8 cellular contexts compared by ENCODE assay signal in the genomic region with DNA sequence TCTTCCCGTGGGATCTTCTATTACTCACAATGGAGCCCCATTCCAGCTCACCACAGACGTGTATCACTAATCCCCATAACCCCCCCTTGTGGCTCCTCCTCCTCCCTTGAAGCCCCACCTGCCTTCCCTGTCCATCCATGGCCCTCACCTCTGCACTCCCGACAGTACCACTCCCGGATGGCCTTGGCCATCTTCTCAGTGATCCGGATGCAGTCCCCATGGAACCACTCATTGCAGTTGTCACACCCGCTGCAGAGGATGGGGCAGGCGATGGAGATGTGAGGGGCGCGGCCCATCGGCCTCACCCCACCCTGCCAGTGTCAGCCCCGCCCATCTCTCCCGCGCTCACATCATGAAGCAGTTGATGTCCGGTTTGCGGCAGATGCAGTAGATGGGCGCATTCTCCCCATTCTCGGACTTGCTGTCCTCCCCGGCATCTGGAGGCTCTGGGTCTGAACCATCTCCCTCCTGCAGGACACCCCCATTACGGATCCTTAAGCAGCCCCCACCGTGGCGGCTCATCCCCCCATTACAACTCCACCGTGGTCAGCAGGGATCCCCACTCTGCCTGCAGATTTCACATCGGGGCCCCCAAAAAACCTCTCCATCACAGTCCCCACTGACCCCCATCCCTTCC. TPM values are rescaled to one million over a fixed set of nuclear protein-coding genes. Genes with fewer than 3 reads are reported as not detected.
DNase-seq lines count a peak whose midpoint lies in the region; ATAC-seq and TF ChIP-seq lines count a peak whose summit lies in the region.

No MANE protein-coding gene starts in this region.

- H3K27me3 ChIP-seq in Karpas-422 (ENCODE audit: low read length) = no peaks in the 10 kb centered on the region
- H3K27me3 ChIP-seq in right atrium auricular region = no peaks in the 10 kb centered on the region
- H3K27me3 ChIP-seq in skeletal muscle satellite cell (ENCODE audit: control insufficient read depth, insufficient read depth, low read length) = peaks cover 9% of the 10 kb centered on the region

- H3K9me3 ChIP-seq in Karpas-422 (ENCODE audit: low read length) = no peaks in the 10 kb centered on the region
- no peaks in the 10 kb centered on the region for H3K9me3 ChIP-seq in right atrium auricular region
- H3K9me3 ChIP-seq in skeletal muscle satellite cell (replicated peaks; ENCODE audit: low read length) = no peaks in the 10 kb centered on the region

- ATAC-seq in GM19397 (IDR thresholded peaks at IDR 0.05; ENCODE audit: unreplicated experiment) (no peak), HG03457 (IDR thresholded peaks at IDR 0.05; ENCODE audit: unreplicated experiment) (no peak), HG02970 (IDR thresholded peaks at IDR 0.05; ENCODE audit: low FRiP score, unreplicated experiment) (no peak)

- no peak for TF ChIP-seq CTCF in right atrium auricular region (IDR thresholded peaks at IDR 0.05)

- H3K9me2 ChIP-seq in Karpas-422 (replicated peaks; ENCODE audit: insufficient read depth, low read length) = no peaks in the 10 kb centered on the region

- DNase-seq in Daoy (ENCODE audit: low read depth) (peak; percentile 66), Karpas-422 (no peak), right atrium auricular region (ENCODE audit: low spot score) (no peak)
- peak; percentile 62 to 68 for DNase-seq in activated T-cell treated with anti-CD3 and anti-CD28 coated beads, Interleukin-2, amount 50 U/mL, for 48 hours

- H3K36me3 ChIP-seq in Karpas-422 (ENCODE audit: insufficient read depth, low read length) (0 out of 2 replicates have a peak, but pooled peaks cover 10% of the 10 kb centered on the region), right atrium auricular region (peaks cover 30% of the 10 kb centered on the region), skeletal muscle satellite cell (ENCODE audit: insufficient read depth, low read length) (peaks cover 32% of the 10 kb centered on the region)

- H3K4me1 ChIP-seq in Karpas-422 (ENCODE audit: low read length) (peaks cover 18% of the 10 kb centered on the region), right atrium auricular region (peaks cover 0 to 21% of the 10 kb centered on the region in 2 donors), skeletal muscle satellite cell (ENCODE audit: control insufficient read depth, insufficient read depth, low read length) (peaks cover 27% of the 10 kb centered on the region)

- H3K27ac ChIP-seq in Karpas-422 (ENCODE audit: low read length) = peak overlapping the region; percentile 21; the same call in 1 of the 2 replicates
- peak overlapping the region; percentile 87 to 90 for H3K27ac ChIP-seq in right atrium auricular region

- H3K4me3 ChIP-seq in Karpas-422 (ENCODE audit: low read length) (peak overlapping the region; percentile 100), right atrium auricular region (peak overlapping the region; percentile 62 to 76), skeletal muscle satellite cell (ENCODE audit: low read length) (peak overlapping the region; percentile 86)

- H3K79me2 ChIP-seq in Karpas-422 (ENCODE audit: low read length) = peaks cover 21% of the 10 kb centered on the region

- 0 out of 2 replicates have a peak, but pooled peaks cover 7% of the 10 kb centered on the region for H4K20me1 ChIP-seq in Karpas-422 (ENCODE audit: insufficient read depth, low read depth, low read length)

- no peak overlapping the region for H2AFZ ChIP-seq in Karpas-422 (ENCODE audit: low read length)

- peak overlapping the region; percentile 88 for H3K4me2 ChIP-seq in Karpas-422 (ENCODE audit: low read depth, low read length, poor library complexity, severe bottlenecking)
- peak overlapping the region; percentile 97 for H3K4me2 ChIP-seq in skeletal muscle satellite cell (ENCODE audit: low read length)

- peak overlapping the region; percentile 97 for H3K9ac ChIP-seq in Karpas-422 (ENCODE audit: low read length)
- H3K9ac ChIP-seq in skeletal muscle satellite cell (ENCODE audit: low read depth, low read length) = peak overlapping the region; percentile 85

RNA-seq across cellular contexts. Expression of gene CXXC1, which starts 1.0 kb away (rescaled TPM):
- total RNA-seq in Daoy (2014; rRNA removed; shearing (Covaris generic)) = 35.6 and 36.1 TPM in 2 replicates
- total RNA-seq in Karpas-422 (2014; rRNA removed; shearing (Covaris generic); ENCODE audit: low replicate concordance) = 43.0 and 105 TPM in 2 replicates
- 10 to 100 TPM; 17.1 to 38.3 TPM for total RNA-seq in right atrium auricular region
- total RNA-seq in skeletal muscle satellite cell (2012; rRNA removed) = 36.5 and 41.7 TPM in 2 replicates

RNA-seq across cellular contexts. Expression of gene MBD1, which starts 5.2 kb away (rescaled TPM):
- total RNA-seq in Daoy (2014; rRNA removed; shearing (Covaris generic)) = 41.0 and 50.5 TPM in 2 replicates
- total RNA-seq in Karpas-422 (2014; rRNA removed; shearing (Covaris generic); ENCODE audit: low replicate concordance) = 33.0 and 85.4 TPM in 2 replicates
- total RNA-seq in right atrium auricular region = 10 to 100 TPM; 47.9 to 77.1 TPM
- total RNA-seq in skeletal muscle satellite cell (2012; rRNA removed) = 46.1 and 55.5 TPM in 2 replicates

RNA-seq across cellular contexts. Expression of gene CFAP53, which starts 20.2 kb away (rescaled TPM):
- total RNA-seq in Daoy (2014; rRNA removed; shearing (Covaris generic)) = 0.06 and 4.3 TPM in 2 replicates
- 0.34 TPM in 1 of 2 replicates, not detected in the other for total RNA-seq in Karpas-422 (2014; rRNA removed; shearing (Covaris generic); ENCODE audit: low replicate concordance)
- under 1 TPM in 1 of 2 donors, not detected in 1; 0.30 TPM for total RNA-seq in right atrium auricular region
- total RNA-seq in skeletal muscle satellite cell (2012; rRNA removed) = 0.25 and 0.87 TPM in 2 replicates

Comparison
In these comparisons a context has a peak if more than half of its experiments do, and no peak if none do; other contexts are left out.
1. DNase-seq: peak in Daoy (single experiment) and activated T-cell treated with anti-CD3 and anti-CD28 coated beads, Interleukin-2, amount 50 U/mL, for 48 hours (2 of 2); none in Karpas-422 (single experiment) and right atrium auricular region (single experiment).
2. Peak in every context shown above with its lines, with median percentiles within 50 percentile points of each other: H3K4me3 ChIP-seq.